8 cellular contexts compared by ENCODE assay signal in genomic region chr2:20411361-20411894, GRCh38. TPM values are rescaled to one million over a fixed set of nuclear protein-coding genes. Genes with fewer than 3 reads are reported as not detected.
DNase-seq lines count a peak whose midpoint lies in the region; ATAC-seq and FAIRE-seq lines count a peak whose summit lies in the region.

No MANE protein-coding gene starts in this region.

- peak; percentile 93 for FAIRE-seq in urothelium cell line (lab: Jason Lieb, UNC)

- H3K36me3 ChIP-seq in SJCRH30 (no peaks in the 10 kb centered on the region), trophoblast cell (ENCODE audit: control insufficient read depth in 1 of 2, insufficient read depth in 2 of 2, low read length in 2 of 2) (no peaks in the 10 kb centered on the region)

- no peak overlapping the region for H3K14ac ChIP-seq in trophoblast cell (ENCODE audit: low read length)

- no peak overlapping the region for H3K4ac ChIP-seq in trophoblast cell (ENCODE audit: low read depth, low read length)

- H3K4me3 ChIP-seq in SJCRH30 (no peak overlapping the region), trophoblast cell (ENCODE audit: low read depth, low read length) (no peak overlapping the region)

- no peak overlapping the region for H3K4me2 ChIP-seq in trophoblast cell (ENCODE audit: low read length)

- no peak overlapping the region for H3K9ac ChIP-seq in trophoblast cell (ENCODE audit: low read length)

- H3K27ac ChIP-seq in SJCRH30 (peak overlapping the region; percentile 72), trophoblast cell (ENCODE audit: low read depth, low read length) (no peak overlapping the region)

- peak; percentile 100 for ATAC-seq in GM21423 (IDR thresholded peaks at IDR 0.05; ENCODE audit: unreplicated experiment)

- no peak overlapping the region for H4K91ac ChIP-seq in trophoblast cell (ENCODE audit: low read depth, low read length)

- H3K9me3 ChIP-seq in SJCRH30 (replicated peaks) (peaks cover 16% of the 10 kb centered on the region), trophoblast cell (ENCODE audit: insufficient read depth, low read depth, low read length) (peaks cover 8% of the 10 kb centered on the region)

- H3K27me3 ChIP-seq in SJCRH30: no peaks in the 10 kb centered on the region
- H3K27me3 ChIP-seq in trophoblast cell (ENCODE audit: insufficient read depth, low read length): no peaks in the 10 kb centered on the region

- H2AFZ ChIP-seq in trophoblast cell (ENCODE audit: insufficient read depth, low read length, poor library complexity): no peak overlapping the region

- H3K18ac ChIP-seq in trophoblast cell (ENCODE audit: low read length): no peak overlapping the region

- no peaks in the 10 kb centered on the region for H3K79me1 ChIP-seq in trophoblast cell (ENCODE audit: low read length)

- no CpG with 5 or more reads among the region's 3 CpGs for WGBS in trophoblast cell (ENCODE audit: extremely low coverage, insufficient coverage, insufficient read length)

- no peak overlapping the region for H3K23ac ChIP-seq in trophoblast cell (ENCODE audit: low read length)

- H3K79me2 ChIP-seq in trophoblast cell (ENCODE audit: control insufficient read depth, insufficient read depth, low read length, poor library complexity): no peaks in the 10 kb centered on the region

- H2AK5ac ChIP-seq in trophoblast cell (ENCODE audit: low read length): no peak overlapping the region

- H2BK5ac ChIP-seq in trophoblast cell (ENCODE audit: low read depth, low read length, poor library complexity): no peak overlapping the region

- peak; percentile 91 for DNase-seq in ELF-1 (ENCODE audit: low read depth, low spot score)
- peak; percentile 65 for DNase-seq in HPDE6-E6E7 (ENCODE audit: extremely low spot score)
- DNase-seq in SJCRH30: peak; percentile 92 to 97
- peak; percentile 59 for DNase-seq in activated effector memory CD4-positive, alpha-beta T cell treated with Interleukin-2 at 50 U/mL for 16 hours
- DNase-seq in glomerular endothelial cell (ENCODE audit: extremely low read depth, low read depth, low spot score): peak; percentile 54
- peak; percentile 97 to 98 for DNase-seq in trophoblast cell
- peak; percentile 77 for DNase-seq in urothelium cell line (ENCODE audit: low spot score)

- H2BK120ac ChIP-seq in trophoblast cell (ENCODE audit: insufficient read depth, low read length, poor library complexity): no peak overlapping the region

- no peak overlapping the region for H4K8ac ChIP-seq in trophoblast cell (ENCODE audit: low read depth, low read length)

- H4K12ac ChIP-seq in trophoblast cell (ENCODE audit: low read depth, low read length): no peak overlapping the region

- H3K4me1 ChIP-seq in SJCRH30 (peaks cover 10% of the 10 kb centered on the region), trophoblast cell (ENCODE audit: control insufficient read depth in 1 of 2, insufficient read depth in 2 of 2, low read length in 2 of 2) (peaks cover 0 to 2% of the 10 kb centered on the region in 2 experiments)

- no peak overlapping the region for H2BK12ac ChIP-seq in trophoblast cell (ENCODE audit: low read length)

RNA-seq across cellular contexts. Expression of gene RHOB, which starts 35.4 kb away (rescaled TPM):
- total RNA-seq in SJCRH30 (2014; rRNA removed; shearing (Covaris generic)): 138 and 146 TPM in 2 replicates
- total RNA-seq in glomerular endothelial cell: 360 and 1,321 TPM in 2 replicates
- polyA plus RNA-seq in trophoblast cell (2013): 220 and 222 TPM in 2 replicates
